ENCODE assay signal across 34 cellular contexts in genomic region chr5:117692606-117693005, GRCh38.
"Had no signal": no experiment of that assay in that cellular context is flagged by ENCODE, and none has a peak within 500 bp of the region (broad histone marks: within the 10 kb centered on the region; RNA-seq: fewer than 3 reads in every experiment).

No MANE protein-coding gene starts in this region.

- DNase-seq: Karpas-422, Kasumi-1, MG63, MM.1S, MV-4-11, NCI-H1048, NCI-H1092, NCI-H1092 treated with DMSO at 0.1 percent for 48 hours, NCI-H1105, NCI-H1105 treated with DMSO at 0.1 percent for 48 hours, NCI-H1417, NCI-H1417 treated with DMSO at 0.1 percent for 48 hours, NCI-H1436, NCI-H1436 treated with DMSO at 0.1 percent for 48 hours, NCI-H146, NCI-H1694, NCI-H1694 treated with DMSO at 0.1 percent for 48 hours, NCI-H187, NCI-H187 treated with DMSO at 0.1 percent for 48 hours, NCI-H1930, NCI-H2029, NCI-H2029 treated with DMSO at 0.1 percent for 48 hours, NCI-H2081, NCI-H2081 treated with DMSO at 0.1 percent for 48 hours, NCI-H2107, NCI-H2171, NCI-H2171 treated with DMSO at 0.1 percent for 48 hours, NCI-H2227 treated with DMSO at 0.1 percent for 48 hours, NCI-H226, NCI-H345, NCI-H446, NCI-H446 treated with DMSO at 0.1 percent for 48 hours, NCI-H510A, NCI-H510A treated with DMSO at 0.1 percent for 48 hours had no signal

- H3K36me3 ChIP-seq: MG63 had no signal

- H3K9me3 ChIP-seq: MG63 had no signal

- H3K4me3 ChIP-seq: MG63 had no signal

- H3K27me3 ChIP-seq: MG63 had no signal
